In genomic region chr7:584122-584465, GRCh38 we compare ENCODE assay signal across 9 cellular contexts.
A peak's percentile ranks its signal among the peaks of the same experiment; 100 is the strongest.
DNase-seq lines count a peak whose midpoint lies in the region; ATAC-seq, FAIRE-seq and TF ChIP-seq lines count a peak whose summit lies in the region.
"Had no signal": no experiment of that assay in that cellular context is flagged by ENCODE, and none has a peak within 500 bp of the region (broad histone marks: within the 10 kb centered on the region; RNA-seq: fewer than 3 reads in every experiment).

No MANE protein-coding gene starts in this region.

- peak; percentile 35 for DNase-seq in NOMO-1 treated with dmso at 0.1 percent for 144 hours (lab: John Stamatoyannopoulos, UW; ENCODE audit: unreplicated experiment)
- peak; percentile 90 for DNase-seq in activated CD8-positive, alpha-beta memory T cell treated with anti-CD3 and anti-CD28 coated beads, Interleukin-2, amount 50 U/mL, for 4 hours
- peak; percentile 77 for DNase-seq in kidney
- peak; percentile 71 to 88 for DNase-seq in stimulated activated CD8-positive, alpha-beta memory T cell treated with anti-CD3 and anti-CD28 coated beads, Interleukin-4, amount 100 ng/mL, for 4 hours (ENCODE audit: low read depth in 2 of 2, low spot score in 1 of 2)
- DNase-seq in COR-L47 (lab: John Stamatoyannopoulos, UW), result no peak
- DNase-seq in AG20443 (ENCODE audit: low spot score), result no peak

- H3K4me1 ChIP-seq in kidney (ENCODE audit: control insufficient read depth in 1 of 2, insufficient read depth in 1 of 2, low read depth in 1 of 2, low read length in 2 of 2), result peaks cover 0 to 5% of the 10 kb centered on the region in 2 donors

- no peak for FAIRE-seq in kidney (lab: Jason Lieb, UNC)
- FAIRE-seq: endometrium had no signal

- peaks cover 0 to 5% of the 10 kb centered on the region in 2 donors for H3K36me3 ChIP-seq in kidney (ENCODE audit: control insufficient read depth in 1 of 2, insufficient read depth in 2 of 2, low read length in 2 of 2)

- no peak for TF ChIP-seq CTCF in kidney (IDR thresholded peaks at IDR 0.05; ENCODE audit: borderline replicate concordance, extremely low read depth, insufficient read depth)

- H3K4me3 ChIP-seq in kidney (ENCODE audit: low read length in 2 of 2), result no peak overlapping the region

- H3K9me3 ChIP-seq in kidney (ENCODE audit: control insufficient read depth in 1 of 2, low read length in 2 of 2), result no peaks in the 10 kb centered on the region

- intact Hi-C loops in kidney (cut with DNase I), result no loop called here

- ATAC-seq in GM21717 (IDR thresholded peaks at IDR 0.05; ENCODE audit: unreplicated experiment) (no peak), HG03469 (IDR thresholded peaks at IDR 0.05; ENCODE audit: unreplicated experiment) (no peak)

- no peak overlapping the region for H3K27ac ChIP-seq in kidney (ENCODE audit: low read depth in 2 of 2, low read length in 2 of 2)

- no peak overlapping the region for H3K9ac ChIP-seq in kidney (ENCODE audit: low read length in 2 of 2)

Comparison
In these comparisons a context has a peak if more than half of its experiments do, and no peak if none do; other contexts are left out.
1. DNase-seq: peak in NOMO-1 treated with dmso at 0.1 percent for 144 hours (single experiment), activated CD8-positive, alpha-beta memory T cell treated with anti-CD3 and anti-CD28 coated beads, Interleukin-2, amount 50 U/mL, for 4 hours (single experiment), kidney (single experiment) and stimulated activated CD8-positive, alpha-beta memory T cell treated with anti-CD3 and anti-CD28 coated beads, Interleukin-4, amount 100 ng/mL, for 4 hours (2 of 2); none in COR-L47 (single experiment) and AG20443 (single experiment).